Comparison of ENCODE assay signal across 1 cellular context in the genomic region with DNA sequence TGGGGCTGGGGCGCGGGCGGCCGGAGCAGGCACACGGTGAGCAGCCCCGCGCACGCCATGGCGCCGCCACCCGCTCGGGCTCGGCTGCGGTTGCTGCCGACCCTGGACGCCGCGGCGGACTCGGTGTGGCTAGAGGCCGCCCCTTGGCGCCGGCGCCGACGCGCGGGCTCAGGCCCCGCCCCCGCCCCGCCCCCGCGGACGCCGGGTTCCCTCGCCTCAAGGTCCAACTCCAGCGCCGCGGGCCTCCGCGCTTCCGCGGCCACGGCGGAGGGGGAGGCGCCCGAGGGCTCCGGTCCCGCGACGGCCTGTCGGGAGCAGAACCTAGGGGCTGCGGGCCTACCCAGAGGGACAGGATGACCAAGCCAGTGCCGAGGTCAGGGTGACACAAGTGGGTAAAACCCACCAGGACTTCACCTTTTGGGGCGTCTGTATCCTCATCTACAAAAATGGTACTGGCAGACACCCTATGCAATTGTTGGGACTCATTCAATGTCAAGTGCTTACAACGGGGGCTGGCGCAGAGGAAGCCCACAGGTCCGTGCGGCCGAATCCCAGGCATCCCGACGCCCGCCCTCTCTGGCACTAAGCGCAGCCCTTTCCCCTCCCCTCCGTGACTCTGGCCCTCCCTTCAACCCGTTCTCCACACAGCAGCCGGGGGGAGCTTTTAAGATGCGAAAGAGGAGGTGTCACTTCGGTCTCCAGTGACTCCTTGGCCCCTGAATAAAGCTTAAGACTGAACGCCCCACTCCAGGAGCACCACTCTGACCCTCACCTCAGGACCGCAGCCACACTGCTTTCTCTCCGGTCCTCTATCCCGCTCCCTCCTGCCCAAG.
TF ChIP-seq lines count a peak whose summit lies in the region.

NECAB3 (minus strand) TSS at position 135 of the 833 bp plus-strand sequence; CDS start at position 59, 76 bp downstream.

TF ChIP-seq in WTC11, 78 proteins besides CTCF, POLR2A, EP300 and RAD21 (continued from another document):
- TF ChIP-seq USF2 (CRISPR knock-in tag; IDR thresholded peaks at IDR 0.05): no peak
- TF ChIP-seq SMAD3 (CRISPR knock-in tag; IDR thresholded peaks at IDR 0.05; ENCODE audit: borderline replicate concordance): no peak
- no peak for TF ChIP-seq OVOL2 (CRISPR knock-in tag; IDR thresholded peaks at IDR 0.05; ENCODE audit: borderline replicate concordance)
- TF ChIP-seq, protein P1, sequence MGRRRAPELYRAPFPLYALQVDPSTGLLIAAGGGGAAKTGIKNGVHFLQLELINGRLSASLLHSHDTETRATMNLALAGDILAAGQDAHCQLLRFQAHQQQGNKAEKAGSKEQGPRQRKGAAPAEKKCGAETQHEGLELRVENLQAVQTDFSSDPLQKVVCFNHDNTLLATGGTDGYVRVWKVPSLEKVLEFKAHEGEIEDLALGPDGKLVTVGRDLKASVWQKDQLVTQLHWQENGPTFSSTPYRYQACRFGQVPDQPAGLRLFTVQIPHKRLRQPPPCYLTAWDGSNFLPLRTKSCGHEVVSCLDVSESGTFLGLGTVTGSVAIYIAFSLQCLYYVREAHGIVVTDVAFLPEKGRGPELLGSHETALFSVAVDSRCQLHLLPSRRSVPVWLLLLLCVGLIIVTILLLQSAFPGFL (CRISPR knock-in tag; IDR thresholded peaks at IDR 0.05; ENCODE audit: borderline replicate concordance): no peak
- no peak for TF ChIP-seq FOXJ3 (CRISPR knock-in tag; IDR thresholded peaks at IDR 0.05; ENCODE audit: borderline replicate concordance)
- no peak for TF ChIP-seq TEAD4 (CRISPR knock-in tag; IDR thresholded peaks at IDR 0.05)
- no peak for TF ChIP-seq TCF7 (CRISPR knock-in tag; IDR thresholded peaks at IDR 0.05; ENCODE audit: low read depth)
- TF ChIP-seq CREM (CRISPR knock-in tag; IDR thresholded peaks at IDR 0.05): peak; percentile 57; the same call in 1 of the 2 replicates
- TF ChIP-seq, protein P2, sequence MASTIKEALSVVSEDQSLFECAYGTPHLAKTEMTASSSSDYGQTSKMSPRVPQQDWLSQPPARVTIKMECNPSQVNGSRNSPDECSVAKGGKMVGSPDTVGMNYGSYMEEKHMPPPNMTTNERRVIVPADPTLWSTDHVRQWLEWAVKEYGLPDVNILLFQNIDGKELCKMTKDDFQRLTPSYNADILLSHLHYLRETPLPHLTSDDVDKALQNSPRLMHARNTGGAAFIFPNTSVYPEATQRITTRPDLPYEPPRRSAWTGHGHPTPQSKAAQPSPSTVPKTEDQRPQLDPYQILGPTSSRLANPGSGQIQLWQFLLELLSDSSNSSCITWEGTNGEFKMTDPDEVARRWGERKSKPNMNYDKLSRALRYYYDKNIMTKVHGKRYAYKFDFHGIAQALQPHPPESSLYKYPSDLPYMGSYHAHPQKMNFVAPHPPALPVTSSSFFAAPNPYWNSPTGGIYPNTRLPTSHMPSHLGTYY (CRISPR knock-in tag; IDR thresholded peaks at IDR 0.05): no peak
- 0 out of 2 replicates have a peak, but pooled peaks have one; percentile 32 for TF ChIP-seq GABPB1 (CRISPR knock-in tag; IDR thresholded peaks at IDR 0.05)
- TF ChIP-seq, protein P3, sequence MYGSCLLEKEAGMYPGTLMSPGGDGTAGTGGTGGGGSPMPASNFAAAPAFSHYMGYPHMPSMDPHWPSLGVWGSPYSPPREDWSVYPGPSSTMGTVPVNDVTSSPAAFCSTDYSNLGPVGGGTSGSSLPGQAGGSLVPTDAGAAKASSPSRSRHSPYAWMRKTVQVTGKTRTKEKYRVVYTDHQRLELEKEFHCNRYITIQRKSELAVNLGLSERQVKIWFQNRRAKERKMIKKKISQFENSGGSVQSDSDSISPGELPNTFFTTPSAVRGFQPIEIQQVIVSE (CRISPR knock-in tag; IDR thresholded peaks at IDR 0.05; ENCODE audit: borderline replicate concordance): no peak
- TF ChIP-seq FOXK1 (CRISPR knock-in tag; IDR thresholded peaks at IDR 0.05): no peak
- no peak for TF ChIP-seq E2F1 (CRISPR knock-in tag; IDR thresholded peaks at IDR 0.05)
- no peak for TF ChIP-seq NR2C2 (CRISPR knock-in tag; IDR thresholded peaks at IDR 0.05)
- TF ChIP-seq, protein P4, sequence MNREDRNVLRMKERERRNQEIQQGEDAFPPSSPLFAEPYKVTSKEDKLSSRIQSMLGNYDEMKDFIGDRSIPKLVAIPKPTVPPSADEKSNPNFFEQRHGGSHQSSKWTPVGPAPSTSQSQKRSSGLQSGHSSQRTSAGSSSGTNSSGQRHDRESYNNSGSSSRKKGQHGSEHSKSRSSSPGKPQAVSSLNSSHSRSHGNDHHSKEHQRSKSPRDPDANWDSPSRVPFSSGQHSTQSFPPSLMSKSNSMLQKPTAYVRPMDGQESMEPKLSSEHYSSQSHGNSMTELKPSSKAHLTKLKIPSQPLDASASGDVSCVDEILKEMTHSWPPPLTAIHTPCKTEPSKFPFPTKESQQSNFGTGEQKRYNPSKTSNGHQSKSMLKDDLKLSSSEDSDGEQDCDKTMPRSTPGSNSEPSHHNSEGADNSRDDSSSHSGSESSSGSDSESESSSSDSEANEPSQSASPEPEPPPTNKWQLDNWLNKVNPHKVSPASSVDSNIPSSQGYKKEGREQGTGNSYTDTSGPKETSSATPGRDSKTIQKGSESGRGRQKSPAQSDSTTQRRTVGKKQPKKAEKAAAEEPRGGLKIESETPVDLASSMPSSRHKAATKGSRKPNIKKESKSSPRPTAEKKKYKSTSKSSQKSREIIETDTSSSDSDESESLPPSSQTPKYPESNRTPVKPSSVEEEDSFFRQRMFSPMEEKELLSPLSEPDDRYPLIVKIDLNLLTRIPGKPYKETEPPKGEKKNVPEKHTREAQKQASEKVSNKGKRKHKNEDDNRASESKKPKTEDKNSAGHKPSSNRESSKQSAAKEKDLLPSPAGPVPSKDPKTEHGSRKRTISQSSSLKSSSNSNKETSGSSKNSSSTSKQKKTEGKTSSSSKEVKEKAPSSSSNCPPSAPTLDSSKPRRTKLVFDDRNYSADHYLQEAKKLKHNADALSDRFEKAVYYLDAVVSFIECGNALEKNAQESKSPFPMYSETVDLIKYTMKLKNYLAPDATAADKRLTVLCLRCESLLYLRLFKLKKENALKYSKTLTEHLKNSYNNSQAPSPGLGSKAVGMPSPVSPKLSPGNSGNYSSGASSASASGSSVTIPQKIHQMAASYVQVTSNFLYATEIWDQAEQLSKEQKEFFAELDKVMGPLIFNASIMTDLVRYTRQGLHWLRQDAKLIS (CRISPR knock-in tag; IDR thresholded peaks at IDR 0.05; ENCODE audit: borderline replicate concordance): no peak
- TF ChIP-seq ATF3 (CRISPR knock-in tag; conservative IDR thresholded peaks at IDR 0.05): no peak
- no peak for TF ChIP-seq MLX (CRISPR knock-in tag; IDR thresholded peaks at IDR 0.05)
- peak; percentile 76 for TF ChIP-seq SP1 (CRISPR knock-in tag; conservative IDR thresholded peaks at IDR 0.05)
- TF ChIP-seq NFE2L1 (CRISPR knock-in tag; IDR thresholded peaks at IDR 0.05): no peak
- TF ChIP-seq ZSCAN18 (CRISPR knock-in tag; IDR thresholded peaks at IDR 0.05): no peak
- TF ChIP-seq FOXP1 (CRISPR knock-in tag; IDR thresholded peaks at IDR 0.05; ENCODE audit: borderline replicate concordance): no peak
TF ChIP-seq in WTC11: peak in this region for 9.
